8 cellular contexts compared by ENCODE assay signal in the genomic region with DNA sequence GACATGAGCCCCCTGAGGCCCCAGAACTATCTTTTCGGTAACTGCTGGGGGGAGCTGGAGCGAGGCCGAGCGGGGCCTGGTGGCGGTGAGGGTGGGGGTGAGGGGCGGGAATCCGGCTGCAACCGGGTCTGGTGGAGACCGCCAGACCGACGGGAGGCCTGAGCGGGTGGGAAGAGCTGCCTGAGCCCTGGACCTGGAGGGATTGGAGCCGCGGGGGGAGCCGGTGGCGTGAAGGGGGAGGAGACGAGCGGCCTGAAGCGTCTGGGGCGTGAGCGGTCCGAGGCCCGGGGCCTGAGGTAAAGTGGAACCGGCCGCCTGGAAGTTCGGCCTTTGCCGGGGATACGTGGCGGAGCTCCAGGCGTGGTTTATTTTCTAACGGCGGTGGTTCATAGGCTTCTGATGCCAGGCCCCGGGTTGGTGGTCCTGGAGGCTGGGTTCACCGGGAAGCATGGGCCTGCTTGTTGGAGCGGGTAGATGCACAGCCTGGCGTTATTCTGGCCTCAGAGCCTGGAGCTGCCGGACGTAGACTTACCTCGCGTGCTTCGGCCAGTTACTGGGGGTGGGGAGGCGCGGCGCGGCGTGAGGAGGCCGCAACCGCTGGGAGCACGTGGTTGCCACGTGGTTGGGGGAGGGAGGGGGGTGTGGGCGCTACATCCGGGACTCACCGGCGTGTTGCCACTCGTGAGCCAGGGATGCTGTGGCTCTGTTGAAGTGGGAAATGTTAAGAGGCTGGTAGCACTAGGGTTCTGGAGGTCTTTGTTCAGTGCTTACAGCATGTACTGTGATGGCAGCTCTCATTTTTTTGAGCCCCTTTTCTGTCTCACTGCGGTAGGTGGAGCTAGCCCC. TPM values are rescaled to one million over a fixed set of nuclear protein-coding genes. Genes with fewer than 3 reads are reported as not detected.
DNase-seq lines count a peak whose midpoint lies in the region; ATAC-seq, FAIRE-seq and TF ChIP-seq lines count a peak whose summit lies in the region.

No MANE protein-coding gene starts in this region.

- H4K8ac ChIP-seq in neuronal stem cell (ENCODE audit: low read depth, low read length), result no peak overlapping the region

- no peaks in the 10 kb centered on the region for H3K9me3 Mint-ChIP-seq in Caco-2 (ENCODE audit: unreplicated experiment)

- H3K9ac ChIP-seq in neuronal stem cell (ENCODE audit: low read depth, low read length, poor library complexity), result peak overlapping the region; percentile 94
- H3K9ac ChIP-seq in subcutaneous abdominal adipose tissue (ENCODE audit: low read length in 5 of 5), result peak overlapping the region in 4 of 5 donors; percentile 65 to 94 (median 82)

- no peak overlapping the region for H4K91ac ChIP-seq in neuronal stem cell (ENCODE audit: low read depth, low read length, poor library complexity)

- H2BK12ac ChIP-seq in neuronal stem cell (ENCODE audit: low read length), result no peak overlapping the region

- H3K27ac Mint-ChIP-seq in Caco-2 (ENCODE audit: unreplicated experiment), result peak overlapping the region; percentile 99

- H3K4ac ChIP-seq in neuronal stem cell (ENCODE audit: low read length), result peak overlapping the region; percentile 26

- H3K14ac ChIP-seq in neuronal stem cell (ENCODE audit: low read length), result no peak overlapping the region

- H3K4me2 ChIP-seq in neuronal stem cell (ENCODE audit: insufficient read depth, low read length, poor library complexity, severe bottlenecking), result peak overlapping the region; percentile 70

- peak overlapping the region; percentile 98 for H3K23ac ChIP-seq in neuronal stem cell (ENCODE audit: low read depth, low read length, poor library complexity)

- TF ChIP-seq CTCF in Caco-2 (IDR thresholded peaks at IDR 0.05; ENCODE audit: insufficient read depth in 1 of 2, low read depth in 1 of 2, low read length in 1 of 2, severe bottlenecking in 1 of 2, unreplicated experiment in 1 of 2) (no peak), foreskin keratinocyte (conservative IDR thresholded peaks at IDR 0.05) (no peak)

- POLR2A ChIA-PET in Caco-2 (lab: Charles Lee), result interaction anchor here (0.6 kb wide), 1 partner anchor 108 kb away, joined by 3 read pairs; no protein-coding TSS in a partner anchor

- CTCF ChIA-PET in Caco-2 (lab: Charles Lee), result no interaction called here

- peaks cover 24% of the 10 kb centered on the region for H3K4me1 ChIP-seq in Caco-2
- H3K4me1 ChIP-seq in foreskin keratinocyte, result peaks cover 14% of the 10 kb centered on the region
- H3K4me1 ChIP-seq in neuronal stem cell (ENCODE audit: control insufficient read depth in 2 of 2, insufficient read depth in 1 of 2, low read depth in 1 of 2, low read length in 2 of 2), result peaks cover 1 to 12% of the 10 kb centered on the region in 2 donors
- peaks cover 0 to 42% (median 31%) of the 10 kb centered on the region in 5 donors for H3K4me1 ChIP-seq in subcutaneous abdominal adipose tissue (ENCODE audit: control insufficient read depth in 5 of 5, insufficient read depth in 5 of 5, low read length in 5 of 5)

- ATAC-seq in GM19468 (IDR thresholded peaks at IDR 0.05; ENCODE audit: extremely low read depth, unreplicated experiment) (peak; percentile 18), foreskin keratinocyte (peak; percentile 48)

- H2BK5ac ChIP-seq in neuronal stem cell (ENCODE audit: low read length), result peak overlapping the region; percentile 90

- H3K9me3 ChIP-seq in Caco-2 (no peaks in the 10 kb centered on the region), neuronal stem cell (replicated peaks in 1 of 2; ENCODE audit: control insufficient read depth in 2 of 2, insufficient read depth in 1 of 2, low read depth in 1 of 2, low read length in 2 of 2) (no peaks in the 10 kb centered on the region), subcutaneous abdominal adipose tissue (ENCODE audit: control insufficient read depth in 5 of 5, low read length in 5 of 5) (no peaks in the 10 kb centered on the region)

- H3K36me3 ChIP-seq in Caco-2 (ENCODE audit: control insufficient read depth, insufficient read depth, low read length) (peaks cover 4% of the 10 kb centered on the region), neuronal stem cell (replicated peaks in 1 of 2; ENCODE audit: control insufficient read depth in 2 of 2, insufficient read depth in 2 of 2, low read length in 2 of 2) (peaks cover 16 to 47% of the 10 kb centered on the region in 2 donors), subcutaneous abdominal adipose tissue (ENCODE audit: control insufficient read depth in 5 of 5, insufficient read depth in 5 of 5, low read length in 5 of 5) (peaks cover 16 to 24% (median 19%) of the 10 kb centered on the region in 5 donors)

- peaks cover 62% of the 10 kb centered on the region for H3K36me3 Mint-ChIP-seq in Caco-2 (ENCODE audit: insufficient read depth, unreplicated experiment)

- peak overlapping the region; percentile 75 for H2BK120ac ChIP-seq in neuronal stem cell (ENCODE audit: low read depth, low read length)

- peak; percentile 85 to 87 for DNase-seq in Caco-2
- peak; percentile 64 for DNase-seq in HTR-8/SVneo (ENCODE audit: insufficient read length, low spot score)
- peak; percentile 35 to 61 for DNase-seq in SHP77 (lab: John Stamatoyannopoulos, UW)
- peak; percentile 78 for DNase-seq in activated gamma-delta T cell treated with Interleukin-2 at 50 U/mL for 16 hours
- peak; percentile 37 to 60 for DNase-seq in foreskin keratinocyte
- DNase-seq in neuronal stem cell (ENCODE audit: low spot score), result peak; percentile 58

- H2AK5ac ChIP-seq in neuronal stem cell (ENCODE audit: low read depth, low read length), result peak overlapping the region; percentile 76

- H3K4me1 Mint-ChIP-seq in Caco-2 (ENCODE audit: low read depth, unreplicated experiment), result peaks cover 26% of the 10 kb centered on the region

- H3K79me1 ChIP-seq in neuronal stem cell (ENCODE audit: low read depth, low read length), result peaks cover 1% of the 10 kb centered on the region

- no TSS peak for BruUV-seq in Caco-2 (replicated peaks; lab: Mats Ljungman, UMichigan)

- H2BK15ac ChIP-seq in neuronal stem cell (ENCODE audit: low read length), result no peak overlapping the region

- H3K27me3 ChIP-seq in Caco-2 (replicated peaks; ENCODE audit: control insufficient read depth, insufficient read depth, low read length) (no peaks in the 10 kb centered on the region), foreskin keratinocyte (no peaks in the 10 kb centered on the region), neuronal stem cell (ENCODE audit: control insufficient read depth in 3 of 3, insufficient read depth in 3 of 3, low read depth in 1 of 3, low read length in 3 of 3) (no peaks in the 10 kb centered on the region), subcutaneous abdominal adipose tissue (ENCODE audit: control insufficient read depth in 5 of 5, insufficient read depth in 4 of 5, low read length in 5 of 5) (no peaks in the 10 kb centered on the region)

- no CpG with 5 or more reads among the region's 56 CpGs for WGBS in neuronal stem cell (ENCODE audit: extremely low coverage in 2 of 2, insufficient read length in 2 of 2, insufficient replicate concordance in 1 of 2), 2 donors

- H3K18ac ChIP-seq in neuronal stem cell (ENCODE audit: low read length), result peak overlapping the region; percentile 99

- H3K27me3 Mint-ChIP-seq in Caco-2 (ENCODE audit: insufficient read depth, unreplicated experiment), result no peaks in the 10 kb centered on the region

- H3K4me3 ChIP-seq in Caco-2 (ENCODE audit: low read depth, low read length) (peak overlapping the region; percentile 90), neuronal stem cell (ENCODE audit: low read length in 2 of 2) (peak overlapping the region; percentile 90 to 99), subcutaneous abdominal adipose tissue (ENCODE audit: low read depth in 1 of 5, low read length in 5 of 5) (peak overlapping the region; percentile 72 to 94 (median 93))

- FAIRE-seq in HTR-8/SVneo (lab: Jason Lieb, UNC), result peak; percentile 89

- H2AFZ ChIP-seq in neuronal stem cell (ENCODE audit: low read length), result peak overlapping the region; percentile 55

- H3K4me3 Mint-ChIP-seq in Caco-2 (ENCODE audit: unreplicated experiment), result peak overlapping the region; percentile 90

- H3K27ac ChIP-seq in foreskin keratinocyte (peak overlapping the region; percentile 89), neuronal stem cell (replicated peaks; ENCODE audit: low read length) (peak overlapping the region; percentile 74), subcutaneous abdominal adipose tissue (ENCODE audit: low read depth, low read length) (peak overlapping the region; percentile 76)

- intact Hi-C loops in Caco-2 (cut with micrococcal nuclease; ENCODE audit: unreplicated experiment), result no loop called here

RNA-seq across cellular contexts. Expression of a gene that starts 0.5 kb away (rescaled TPM):
- total RNA-seq in Caco-2 (2022) (2,112 and 2,207 TPM in 2 replicates), foreskin keratinocyte (2,005 and 2,487 TPM in 2 replicates)
- polyA plus RNA-seq in foreskin keratinocyte, result 1,746 and 2,423 TPM in 2 replicates
- 2,664 TPM for polyA plus RNA-seq in neuronal stem cell (2013, experiment 1 of 2)
- polyA plus RNA-seq in neuronal stem cell (2013, experiment 2 of 2), result 2,628 TPM

RNA-seq across cellular contexts. Expression of a gene that starts 31.3 kb away (rescaled TPM):
- total RNA-seq in Caco-2 (2022) (1.3 and 2.1 TPM in 2 replicates), foreskin keratinocyte (not detected in 2 replicates)
- polyA plus RNA-seq in foreskin keratinocyte, result 0.06 TPM in 1 of 2 replicates, not detected in the other
- polyA plus RNA-seq in neuronal stem cell (2013, experiment 1 of 2), result 0.22 TPM
- polyA plus RNA-seq in neuronal stem cell (2013, experiment 2 of 2), result 0.19 TPM

Comparison
In these comparisons a context has a peak if more than half of its experiments do, and no peak if none do; other contexts are left out.
1. Peak in every context shown above with its lines: DNase-seq, ATAC-seq, H3K4me3 ChIP-seq and H3K27ac ChIP-seq.